ENCODE assay signal across 27 cellular contexts in genomic region chr7:55161154-55161687, GRCh38.
"Had no signal": no experiment of that assay in that cellular context is flagged by ENCODE, and none has a peak within 500 bp of the region (broad histone marks: within the 10 kb centered on the region; RNA-seq: fewer than 3 reads in every experiment).

No MANE protein-coding gene starts in this region.

- ATAC-seq: activated CD4-positive, CD25-positive, alpha-beta regulatory T cell treated with anti-CD3 and anti-CD28 coated beads, Interleukin-2, amount 50 U/mL, for 24 hours; right cardiac atrium; stimulated activated naive CD8-positive, alpha-beta T cell treated with anti-CD3 and anti-CD28 coated beads, Interleukin-15, Interleukin-2, amounts not matched to agents 100 U/mL and 50 U/mL, for 24 hours had no signal

- H3K9me3 Mint-ChIP-seq: dendritic cell treated with granulocyte-macrophage colony-stimulating factor and Interleukin-4, amounts not matched to agents 40 ng/mL and 50 ng/mL, for 4 days; T-helper 1 cell treated with Interleukin-12 subunit alpha and Interleukin-12 subunit beta and Interleukin-4 antibody, amounts not matched to agents 30 μg/mL and 1 μg/mL, for 36 hours; type B pancreatic cell had no signal

- DNase-seq: activated CD4-positive, alpha-beta T cell treated with anti-CD3 and anti-CD28 coated beads for 48 hours; activated CD4-positive, alpha-beta T cell treated with anti-CD3 and anti-CD28 coated beads, Interleukin-2, amount 50 U/mL, for 48 hours; activated CD8-positive, alpha-beta memory T cell treated with anti-CD3 and anti-CD28 coated beads for 24 hours; activated gamma-delta T cell; activated naive CD4-positive, alpha-beta T cell treated with anti-CD3 and anti-CD28 coated beads, Interleukin-2, amount 50 U/mL, for 16 hours; amniotic stem cell; central memory CD4-positive, alpha-beta T cell; effector CD4-positive, alpha-beta T cell; head of caudate nucleus; hypothalamus; lower lobe of right lung; mesendoderm; natural killer cell; occipital lobe; right cardiac atrium; spleen; stimulated activated naive CD8-positive, alpha-beta T cell treated with anti-CD3 and anti-CD28 coated beads, Interleukin-15, Interleukin-2, amounts not matched to agents 100 U/mL and 50 U/mL, for 24 hours; SW 1271; T-helper 9 cell; WERI-Rb-1 had no signal

- H3K36me3 Mint-ChIP-seq: natural killer cell had no signal

- H3K9me3 ChIP-seq: breast epithelium, lower lobe of right lung, spleen, vagina had no signal

- H3K27ac Mint-ChIP-seq: dendritic cell treated with granulocyte-macrophage colony-stimulating factor and Interleukin-4, amounts not matched to agents 40 ng/mL and 50 ng/mL, for 4 days; natural killer cell; neural progenitor cell; T-helper 1 cell treated with Interleukin-12 subunit alpha and Interleukin-12 subunit beta and Interleukin-4 antibody, amounts not matched to agents 30 μg/mL and 1 μg/mL, for 36 hours; type B pancreatic cell had no signal

- H3K27me3 Mint-ChIP-seq: type B pancreatic cell had no signal

- H3K27me3 ChIP-seq: breast epithelium, neural progenitor cell, spleen, vagina had no signal

- H3K36me3 ChIP-seq: neural progenitor cell, WERI-Rb-1 had no signal

- H3K27ac ChIP-seq: breast epithelium, lower lobe of right lung, neural progenitor cell, spleen, vagina, WERI-Rb-1 had no signal

- H3K4me3 Mint-ChIP-seq: dendritic cell treated with granulocyte-macrophage colony-stimulating factor and Interleukin-4, amounts not matched to agents 40 ng/mL and 50 ng/mL, for 4 days; natural killer cell; neural progenitor cell; T-helper 1 cell treated with Interleukin-12 subunit alpha and Interleukin-12 subunit beta and Interleukin-4 antibody, amounts not matched to agents 30 μg/mL and 1 μg/mL, for 36 hours; type B pancreatic cell had no signal

- H3K4me1 ChIP-seq: breast epithelium, lower lobe of right lung, spleen, vagina had no signal

- H3K4me3 ChIP-seq: breast epithelium, lower lobe of right lung, neural progenitor cell, spleen, vagina had no signal
